18 cellular contexts compared by ENCODE assay signal in genomic region chr11:1305558-1306056, GRCh38. TPM values are rescaled to one million over a fixed set of nuclear protein-coding genes. Genes with fewer than 3 reads are reported as not detected.
A peak's percentile ranks its signal among the peaks of the same experiment; 100 is the strongest.
DNase-seq lines count a peak whose midpoint lies in the region; ATAC-seq and TF ChIP-seq lines count a peak whose summit lies in the region.
"Had no signal": no experiment of that assay in that cellular context is flagged by ENCODE, and none has a peak within 500 bp of the region (broad histone marks: within the 10 kb centered on the region; RNA-seq: fewer than 3 reads in every experiment).

No MANE protein-coding gene starts in this region.

- no peak overlapping the region for H2AFZ ChIP-seq in SK-N-SH (ENCODE audit: low read depth)
- H2AFZ ChIP-seq: parathyroid adenoma had no signal

- intact Hi-C loops in sigmoid colon (cut with DNase I): loop anchor here (5.0 to 10.0 kb wide), 2 partner anchors 77 to 199 kb away; no protein-coding TSS in a partner anchor

- H3K36me3 ChIP-seq in SK-N-SH (replicated peaks in 1 of 2; ENCODE audit: control insufficient read depth in 1 of 2, insufficient read depth in 2 of 2, low read length in 1 of 2): peaks cover 0 to 19% of the 10 kb centered on the region in 2 experiments
- peaks cover 8% of the 10 kb centered on the region for H3K36me3 ChIP-seq in suprapubic skin
- peaks cover 0 to 16% (median 2%) of the 10 kb centered on the region in 4 donors for H3K36me3 ChIP-seq in sigmoid colon
- H3K36me3 ChIP-seq: SJCRH30 had no signal

- no peak for TF ChIP-seq EP300 in SK-N-SH (IDR thresholded peaks at IDR 0.05; ENCODE audit: borderline replicate concordance in 1 of 2, low read depth in 1 of 2, low read length in 1 of 2)
- TF ChIP-seq EP300 in suprapubic skin (IDR thresholded peaks at IDR 0.05): no peak
- no peak for TF ChIP-seq EP300 in sigmoid colon (IDR thresholded peaks at IDR 0.05)

- no peak for TF ChIP-seq RAD21 in SK-N-SH (IDR thresholded peaks at IDR 0.05; ENCODE audit: low read length)

- peak; percentile 12 for DNase-seq in SK-N-SH
- peak; percentile 41 for DNase-seq in ecto neural progenitor cell (ENCODE audit: low spot score)
- DNase-seq in mesenteric fat pad (ENCODE audit: low spot score): peak; percentile 82
- DNase-seq in suprapubic skin (ENCODE audit: low spot score in 2 of 2): peak; percentile 56 to 63
- no peak for DNase-seq in sigmoid colon
- DNase-seq in inferior parietal cortex (ENCODE audit: extremely low spot score): no peak
- DNase-seq: activated effector memory CD4-positive, alpha-beta T cell treated with Interleukin-2 at 50 U/mL for 16 hours; amygdala; DMS79; GOT3; NCI-H187 treated with DMSO at 0.1 percent for 48 hours; NCI-H446 treated with DMSO at 0.1 percent for 48 hours; SJCRH30; T-helper 9 cell had no signal

- 90% methylated on average over 21 of the region's 24 CpGs for WGBS in SK-N-SH (ENCODE audit: low lambda C conversion rate)
- WGBS in suprapubic skin: 93% methylated on average over 18 of the region's 24 CpGs
- WGBS in sigmoid colon, 2 donors: 79 to 89% methylated on average over 24 of the region's 24 CpGs

- ATAC-seq in SK-N-SH treated with all-trans-retinoic acid at 6 μM for 48 hours (no peak), GM19467 (IDR thresholded peaks at IDR 0.05; ENCODE audit: unreplicated experiment) (no peak)

- H3K27me3 ChIP-seq in SK-N-SH (ENCODE audit: insufficient read depth) (no peaks in the 10 kb centered on the region), suprapubic skin (no peaks in the 10 kb centered on the region), sigmoid colon (no peaks in the 10 kb centered on the region)
- H3K27me3 ChIP-seq: SJCRH30 had no signal

- H3K9me2 ChIP-seq in SK-N-SH: no peaks in the 10 kb centered on the region

- peaks cover 50% of the 10 kb centered on the region for H4K20me1 ChIP-seq in SK-N-SH (ENCODE audit: insufficient read depth)

- H3K4me3 ChIP-seq in SK-N-SH (ENCODE audit: low read depth in 2 of 2, low read length in 1 of 2): no peak overlapping the region
- no peak overlapping the region for H3K4me3 ChIP-seq in suprapubic skin
- no peak overlapping the region for H3K4me3 ChIP-seq in sigmoid colon
- H3K4me3 ChIP-seq: SJCRH30 had no signal

- TF ChIP-seq CTCF in SK-N-SH (IDR thresholded peaks at IDR 0.05) (no peak), suprapubic skin (IDR thresholded peaks at IDR 0.05) (no peak), sigmoid colon (IDR thresholded peaks at IDR 0.05) (no peak)

- H3K4me1 ChIP-seq in SK-N-SH (ENCODE audit: control insufficient read depth in 1 of 2, insufficient read depth in 2 of 2, low read depth in 1 of 2, low read length in 1 of 2): peaks cover 0 to 24% of the 10 kb centered on the region in 2 experiments; a peak in 2 of 4 replicates
- H3K4me1 ChIP-seq in suprapubic skin: peaks cover 84% of the 10 kb centered on the region
- H3K4me1 ChIP-seq in sigmoid colon: peaks cover 0 to 77% (median 69%) of the 10 kb centered on the region in 4 donors
- H3K4me1 ChIP-seq: parathyroid adenoma, SJCRH30 had no signal

- H3K9me3 ChIP-seq in SK-N-SH (no peaks in the 10 kb centered on the region; the same call in 1 of the 2 replicates), suprapubic skin (no peaks in the 10 kb centered on the region), sigmoid colon (no peaks in the 10 kb centered on the region)
- H3K9me3 ChIP-seq: SJCRH30 had no signal

- POLR2A ChIA-PET in SK-N-SH (lab: Yijun Ruan, JAX): no interaction called here

- H3K4me2 ChIP-seq in SK-N-SH: no peak overlapping the region

- no peak overlapping the region for H3K9ac ChIP-seq in SK-N-SH
- H3K9ac ChIP-seq: parathyroid adenoma had no signal

- CTCF ChIA-PET in SK-N-SH (lab: Yijun Ruan, JAX): no interaction called here

- H3K27ac ChIP-seq in SK-N-SH (ENCODE audit: low read depth in 2 of 2, low read length in 1 of 2): no peak overlapping the region
- no peak overlapping the region for H3K27ac ChIP-seq in suprapubic skin
- peak overlapping the region in 1 of 4 donors; percentile 18 for H3K27ac ChIP-seq in sigmoid colon
- H3K27ac ChIP-seq: 22Rv1, parathyroid adenoma, SJCRH30 had no signal

- TF ChIP-seq POLR2A in suprapubic skin (IDR thresholded peaks at IDR 0.05): no peak
- no peak for TF ChIP-seq POLR2A in sigmoid colon (IDR thresholded peaks at IDR 0.05)

- H3F3A ChIP-seq in SK-N-SH (replicated peaks; ENCODE audit: insufficient read depth): no peaks in the 10 kb centered on the region

- peaks cover 86% of the 10 kb centered on the region for H3K79me2 ChIP-seq in SK-N-SH (ENCODE audit: insufficient read depth)

TF ChIP-seq in SK-N-SH, 30 proteins besides CTCF, POLR2A, EP300 and RAD21 (continues in another document):
- TF ChIP-seq FOSL2 (IDR thresholded peaks at IDR 0.05; ENCODE audit: borderline replicate concordance, low read depth) (no peak), NRF1 (IDR thresholded peaks at IDR 0.05; ENCODE audit: low read depth, low read length) (no peak), GATA2 (CRISPR knock-in tag; IDR thresholded peaks at IDR 0.05) (no peak), JUND (IDR thresholded peaks at IDR 0.05) (no peak), IRF3 (IDR thresholded peaks at IDR 0.05; ENCODE audit: low read depth, low read length) (no peak), NFIC (IDR thresholded peaks at IDR 0.05; ENCODE audit: borderline replicate concordance) (no peak), FOXJ3 (CRISPR knock-in tag; IDR thresholded peaks at IDR 0.05) (no peak), FOXM1 (IDR thresholded peaks at IDR 0.05; ENCODE audit: low read depth) (no peak), TEAD4 (IDR thresholded peaks at IDR 0.05; ENCODE audit: borderline replicate concordance, insufficient read depth) (no peak), RCOR1 (IDR thresholded peaks at IDR 0.05; ENCODE audit: low read length) (no peak), TAF1 (IDR thresholded peaks at IDR 0.05; ENCODE audit: borderline replicate concordance, low read depth, low read length) (no peak)

TF ChIP-seq in SK-N-SH treated with all-trans-retinoic acid at 6 μM for 48 hours, 23 proteins besides CTCF, POLR2A, EP300 and RAD21:
- TF ChIP-seq ISL1 (CRISPR knock-in tag; IDR thresholded peaks at IDR 0.05) (no peak), TCF4 (CRISPR knock-in tag; IDR thresholded peaks at IDR 0.05; ENCODE audit: borderline replicate concordance) (no peak), ZFP3 (CRISPR knock-in tag; IDR thresholded peaks at IDR 0.05) (no peak), PATZ1 (CRISPR knock-in tag; IDR thresholded peaks at IDR 0.05; ENCODE audit: borderline replicate concordance) (no peak), ZNF565 (CRISPR knock-in tag; conservative IDR thresholded peaks at IDR 0.05; ENCODE audit: low read depth) (no peak), SNAI2 (CRISPR knock-in tag; IDR thresholded peaks at IDR 0.05) (no peak), RARB (CRISPR knock-in tag; IDR thresholded peaks at IDR 0.05) (no peak), ZFP30 (CRISPR knock-in tag; IDR thresholded peaks at IDR 0.05) (no peak), ZC3H10 (CRISPR knock-in tag; IDR thresholded peaks at IDR 0.05) (no peak), ZNF70 (CRISPR knock-in tag; IDR thresholded peaks at IDR 0.05) (no peak), PPARA (CRISPR knock-in tag; IDR thresholded peaks at IDR 0.05; ENCODE audit: borderline replicate concordance) (no peak)

RNA-seq across cellular contexts. Expression of gene TOLLIP, which starts 3.8 kb away (rescaled TPM):
- polyA plus RNA-seq in SK-N-SH (2012; rRNA removed) (42.6 and 55.4 TPM in 2 replicates), sigmoid colon (10 to 100 TPM; 27.0 to 41.2 (median 36.9) TPM)
- polyA plus RNA-seq in SK-N-SH (2012; cell fraction: cytosol; rRNA removed): 21.1 and 39.4 TPM in 2 replicates
- polyA plus RNA-seq in SK-N-SH (2012; cell fraction: nucleus; rRNA removed): 37.6 and 42.4 TPM in 2 replicates
- total RNA-seq in mesenteric fat pad (63.6 TPM), suprapubic skin (100 to 1,000 TPM in 2 of 4 donors, 10 to 100 TPM in 2; 96.6 to 105 (median 100) TPM), sigmoid colon (10 to 100 TPM; 25.0 to 39.1 (median 36.0) TPM)

Comparison
In these comparisons a context has a peak if more than half of its experiments do, and no peak if none do; other contexts are left out.
1. DNase-seq: peak in SK-N-SH (single experiment), ecto neural progenitor cell (single experiment), mesenteric fat pad (single experiment) and suprapubic skin (2 of 2); none in sigmoid colon (single experiment) and inferior parietal cortex (single experiment).